Comparison of ENCODE assay signal across 15 cellular contexts in genomic region chr17:82028966-82029365, GRCh38. TPM values are rescaled to one million over a fixed set of nuclear protein-coding genes. Genes with fewer than 3 reads are reported as not detected.
"Had no signal": no experiment of that assay in that cellular context is flagged by ENCODE, and none has a peak within 500 bp of the region (broad histone marks: within the 10 kb centered on the region; RNA-seq: fewer than 3 reads in every experiment).

No MANE protein-coding gene starts in this region.

- DNase-seq: activated CD4-positive, alpha-beta memory T cell treated with anti-CD3 and anti-CD28 coated beads, Interleukin-2, amount 10 ng/mL, durations not matched to agents 7 days and 5 days; activated CD4-positive, alpha-beta T cell treated with anti-CD3 and anti-CD28 coated beads for 4 hours; activated effector memory CD4-positive, alpha-beta T cell treated with Interleukin-2 at 50 U/mL for 16 hours; activated T-cell treated with anti-CD3 and anti-CD28 coated beads, Interleukin-2, amount 50 U/mL, for 24 hours; cortex of kidney; effector CD4-positive, alpha-beta T cell; esophagus squamous epithelium; naive thymus-derived CD8-positive, alpha-beta T cell; stimulated activated naive CD8-positive, alpha-beta T cell treated with anti-CD3 and anti-CD28 coated beads, Interleukin-15, amount 100 ng/mL, for 72 hours; T-helper 2 cell had no signal

- H3K36me3 ChIP-seq: left ventricle myocardium inferior had no signal

- ATAC-seq: activated naive CD4-positive, alpha-beta T cell treated with anti-CD3 and anti-CD28 coated beads, Interleukin-2, amount 50 U/mL, for 72 hours; naive thymus-derived CD8-positive, alpha-beta T cell; sciatic nerve; stimulated activated naive CD8-positive, alpha-beta T cell treated with anti-CD3 and anti-CD28 coated beads, Interleukin-15, amount 100 ng/mL, for 72 hours; WTC11 had no signal

- H3K27ac Mint-ChIP-seq: activated CD4-positive, alpha-beta memory T cell treated with anti-CD3 and anti-CD28 coated beads, Interleukin-2, amount 10 ng/mL, durations not matched to agents 7 days and 5 days; activated naive CD4-positive, alpha-beta T cell treated with anti-CD3 and anti-CD28 coated beads, Interleukin-2, amount 50 U/mL, for 72 hours; stimulated activated naive CD8-positive, alpha-beta T cell treated with anti-CD3 and anti-CD28 coated beads, Interleukin-15, amount 100 ng/mL, for 72 hours; WTC11 had no signal

- H3K27me3 ChIP-seq: testis had no signal

- H3K27me3 Mint-ChIP-seq: activated CD4-positive, alpha-beta memory T cell treated with anti-CD3 and anti-CD28 coated beads, Interleukin-2, amount 10 ng/mL, durations not matched to agents 7 days and 5 days; activated T-cell treated with anti-CD3 and anti-CD28 coated beads, Interleukin-2, amount 50 U/mL, for 24 hours; naive thymus-derived CD8-positive, alpha-beta T cell; stimulated activated naive CD8-positive, alpha-beta T cell treated with anti-CD3 and anti-CD28 coated beads, Interleukin-15, amount 100 ng/mL, for 72 hours had no signal

- H3K4me3 ChIP-seq: esophagus squamous epithelium, left ventricle myocardium inferior, testis had no signal

- H3K4me3 Mint-ChIP-seq: activated T-cell treated with anti-CD3 and anti-CD28 coated beads, Interleukin-2, amount 50 U/mL, for 24 hours had no signal

- H3K9me3 Mint-ChIP-seq: activated CD4-positive, alpha-beta memory T cell treated with anti-CD3 and anti-CD28 coated beads, Interleukin-2, amount 10 ng/mL, durations not matched to agents 7 days and 5 days; activated naive CD4-positive, alpha-beta T cell treated with anti-CD3 and anti-CD28 coated beads, Interleukin-2, amount 50 U/mL, for 72 hours; activated T-cell treated with anti-CD3 and anti-CD28 coated beads, Interleukin-2, amount 50 U/mL, for 24 hours; naive thymus-derived CD8-positive, alpha-beta T cell; stimulated activated naive CD8-positive, alpha-beta T cell treated with anti-CD3 and anti-CD28 coated beads, Interleukin-15, amount 100 ng/mL, for 72 hours; WTC11 had no signal

- H3K36me3 Mint-ChIP-seq: activated naive CD4-positive, alpha-beta T cell treated with anti-CD3 and anti-CD28 coated beads, Interleukin-2, amount 50 U/mL, for 72 hours; naive thymus-derived CD8-positive, alpha-beta T cell; WTC11 had no signal

- H3K9me3 ChIP-seq: esophagus squamous epithelium, left ventricle myocardium inferior, testis had no signal

- H3K27ac ChIP-seq: esophagus squamous epithelium, testis had no signal

RNA-seq across cellular contexts. Expression of gene RAC3, which starts 2.5 kb away (rescaled TPM):
- polyA plus RNA-seq: naive thymus-derived CD8-positive, alpha-beta T cell had no signal
